1 cellular context compared by ENCODE assay signal in the genomic region with DNA sequence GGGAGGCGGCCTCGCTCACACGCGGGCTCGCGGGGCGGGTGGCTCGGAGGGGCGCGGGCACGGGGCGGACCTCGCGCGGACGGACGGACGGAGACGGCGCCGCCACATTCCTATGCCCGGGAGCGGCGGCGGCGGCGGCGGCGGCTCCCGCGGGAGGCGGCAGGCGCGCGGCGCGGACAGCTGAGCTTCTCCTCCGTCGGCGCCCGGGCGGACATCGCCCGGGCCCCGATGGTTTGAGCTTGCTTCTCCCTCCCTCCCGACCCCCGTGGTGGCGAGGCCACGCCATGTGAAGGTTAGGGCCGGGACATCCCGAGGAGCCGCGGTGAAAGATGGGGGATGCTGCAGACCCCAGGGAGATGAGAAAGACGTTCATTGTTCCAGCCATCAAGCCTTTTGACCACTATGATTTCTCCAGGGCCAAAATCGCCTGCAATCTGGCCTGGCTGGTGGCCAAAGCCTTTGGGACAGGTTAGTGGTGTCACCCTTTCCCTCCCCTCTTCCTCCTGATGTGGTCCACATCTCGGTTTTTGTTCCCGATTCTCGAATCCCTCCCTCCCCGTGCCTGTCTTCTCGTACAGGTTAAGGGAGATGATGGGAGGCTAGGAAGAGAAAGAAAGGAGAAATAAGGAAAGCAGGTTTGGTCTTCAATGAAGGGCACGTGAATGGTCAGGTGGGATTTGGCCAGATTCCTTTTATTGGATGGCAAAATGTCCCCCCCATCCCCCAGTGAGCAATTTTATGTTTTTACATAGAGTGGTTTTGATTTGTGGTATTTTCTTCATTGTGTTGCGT.
A peak's percentile ranks its signal among the peaks of the same experiment; 100 is the strongest.
TF ChIP-seq lines count a peak whose summit lies in the region.

No MANE protein-coding gene starts in this region.

TF ChIP-seq in K562, 482 proteins besides CTCF, POLR2A, EP300 and RAD21:
- TF ChIP-seq ZNF311 (CRISPR knock-in tag; IDR thresholded peaks at IDR 0.05) (no peak), ZNF740 (CRISPR knock-in tag; IDR thresholded peaks at IDR 0.05) (no peak), ZNF740 (tag; IDR thresholded peaks at IDR 0.05) (no peak), TFAM (CRISPR knock-in tag; conservative IDR thresholded peaks at IDR 0.05) (no peak), ZBTB11 (CRISPR knock-in tag; IDR thresholded peaks at IDR 0.05) (no peak), MEIS2 (IDR thresholded peaks at IDR 0.05; ENCODE audit: partially characterized antibody) (no peak), BCL6 (CRISPR knock-in tag; IDR thresholded peaks at IDR 0.05) (no peak), TFAP4 (CRISPR knock-in tag; IDR thresholded peaks at IDR 0.05; ENCODE audit: borderline replicate concordance) (no peak), ZZZ3 (IDR thresholded peaks at IDR 0.05) (no peak), NRF1 (conservative IDR thresholded peaks at IDR 0.05 in 1 of 2, IDR thresholded peaks at IDR 0.05 in 1 of 2) (no peak), ZNF507 (tag; conservative IDR thresholded peaks at IDR 0.05) (no peak), DLX4 (CRISPR knock-in tag; IDR thresholded peaks at IDR 0.05) (no peak), MYNN (IDR thresholded peaks at IDR 0.05) (no peak), MYNN (CRISPR knock-in tag; IDR thresholded peaks at IDR 0.05) (no peak), STAT5A (IDR thresholded peaks at IDR 0.05; ENCODE audit: borderline replicate concordance, low read length) (no peak), CBFA2T3 (IDR thresholded peaks at IDR 0.05) (no peak), ZSCAN32 (CRISPR knock-in tag; IDR thresholded peaks at IDR 0.05) (no peak), NR3C1 (CRISPR knock-in tag; IDR thresholded peaks at IDR 0.05) (no peak), ZBTB43 (CRISPR knock-in tag; IDR thresholded peaks at IDR 0.05) (no peak), TFE3 (CRISPR knock-in tag; IDR thresholded peaks at IDR 0.05) (no peak), HLTF (IDR thresholded peaks at IDR 0.05) (no peak), ZKSCAN8 (CRISPR knock-in tag; IDR thresholded peaks at IDR 0.05) (no peak), KDM1A (IDR thresholded peaks at IDR 0.05) (peak; percentile 66 to 70; a peak in 2 of 4 replicates), RCOR1 (IDR thresholded peaks at IDR 0.05; ENCODE audit: borderline replicate concordance in 1 of 2, low read depth in 2 of 2, low read length in 2 of 2) (peak in 1 of 2 experiments; percentile 27; a peak in 1 of 4 replicates), RNF2 (IDR thresholded peaks at IDR 0.05) (0 out of 2 replicates have a peak, but pooled peaks have one; percentile 30), HOXB6 (CRISPR knock-in tag; IDR thresholded peaks at IDR 0.05; ENCODE audit: borderline replicate concordance) (no peak), ZBTB2 (IDR thresholded peaks at IDR 0.05) (no peak), KDM5B (IDR thresholded peaks at IDR 0.05; ENCODE audit: insufficient replicate concordance, low read depth, low read length) (peak; percentile 18), ZBTB9 (CRISPR knock-in tag; IDR thresholded peaks at IDR 0.05) (no peak), GATAD2B (IDR thresholded peaks at IDR 0.05; ENCODE audit: borderline replicate concordance) (peak; percentile 74; the same call in 1 of the 2 replicates), GTF2A2 (tag; IDR thresholded peaks at IDR 0.05) (no peak), NONO (IDR thresholded peaks at IDR 0.05; ENCODE audit: low read depth in 2 of 2, low read length in 1 of 2) (0 out of 4 replicates have a peak, but pooled peaks of 1 of the 2 experiments have one; percentile 17), SAFB (IDR thresholded peaks at IDR 0.05; ENCODE audit: borderline replicate concordance, low read depth, low read length) (peak; percentile 2; the same call in 1 of the 2 replicates), NFIC (IDR thresholded peaks at IDR 0.05) (peak; percentile 82), FOXM1 (IDR thresholded peaks at IDR 0.05; ENCODE audit: low read depth) (no peak), FOXM1 (CRISPR knock-in tag; IDR thresholded peaks at IDR 0.05; ENCODE audit: low read depth) (0 out of 2 replicates have a peak, but pooled peaks have one; percentile 4), NFYB (IDR thresholded peaks at IDR 0.05; ENCODE audit: extremely low read depth, insufficient read length) (no peak), TCF7 (IDR thresholded peaks at IDR 0.05; ENCODE audit: borderline replicate concordance) (no peak), RB1 (IDR thresholded peaks at IDR 0.05; ENCODE audit: low read depth) (peak; percentile 15; the same call in 1 of the 2 replicates), HDAC2 (IDR thresholded peaks at IDR 0.05) (0 out of 2 replicates have a peak, but pooled peaks have one; percentile 46)
- TF ChIP-seq, protein P1, sequence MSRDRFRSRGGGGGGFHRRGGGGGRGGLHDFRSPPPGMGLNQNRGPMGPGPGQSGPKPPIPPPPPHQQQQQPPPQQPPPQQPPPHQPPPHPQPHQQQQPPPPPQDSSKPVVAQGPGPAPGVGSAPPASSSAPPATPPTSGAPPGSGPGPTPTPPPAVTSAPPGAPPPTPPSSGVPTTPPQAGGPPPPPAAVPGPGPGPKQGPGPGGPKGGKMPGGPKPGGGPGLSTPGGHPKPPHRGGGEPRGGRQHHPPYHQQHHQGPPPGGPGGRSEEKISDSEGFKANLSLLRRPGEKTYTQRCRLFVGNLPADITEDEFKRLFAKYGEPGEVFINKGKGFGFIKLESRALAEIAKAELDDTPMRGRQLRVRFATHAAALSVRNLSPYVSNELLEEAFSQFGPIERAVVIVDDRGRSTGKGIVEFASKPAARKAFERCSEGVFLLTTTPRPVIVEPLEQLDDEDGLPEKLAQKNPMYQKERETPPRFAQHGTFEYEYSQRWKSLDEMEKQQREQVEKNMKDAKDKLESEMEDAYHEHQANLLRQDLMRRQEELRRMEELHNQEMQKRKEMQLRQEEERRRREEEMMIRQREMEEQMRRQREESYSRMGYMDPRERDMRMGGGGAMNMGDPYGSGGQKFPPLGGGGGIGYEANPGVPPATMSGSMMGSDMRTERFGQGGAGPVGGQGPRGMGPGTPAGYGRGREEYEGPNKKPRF (IDR thresholded peaks at IDR 0.05; ENCODE audit: low read depth, low read length) = no peak
- TF ChIP-seq, protein P2, sequence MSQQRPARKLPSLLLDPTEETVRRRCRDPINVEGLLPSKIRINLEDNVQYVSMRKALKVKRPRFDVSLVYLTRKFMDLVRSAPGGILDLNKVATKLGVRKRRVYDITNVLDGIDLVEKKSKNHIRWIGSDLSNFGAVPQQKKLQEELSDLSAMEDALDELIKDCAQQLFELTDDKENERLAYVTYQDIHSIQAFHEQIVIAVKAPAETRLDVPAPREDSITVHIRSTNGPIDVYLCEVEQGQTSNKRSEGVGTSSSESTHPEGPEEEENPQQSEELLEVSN (IDR thresholded peaks at IDR 0.05; ENCODE audit: borderline replicate concordance in 1 of 2, extremely low read depth in 1 of 2, insufficient read depth in 1 of 2, insufficient read length in 1 of 2, low read depth in 1 of 2, low read length in 1 of 2, poor library complexity in 1 of 2, severe bottlenecking in 1 of 2) = peak in 1 of 2 experiments; percentile 58
- TF ChIP-seq, protein P3, sequence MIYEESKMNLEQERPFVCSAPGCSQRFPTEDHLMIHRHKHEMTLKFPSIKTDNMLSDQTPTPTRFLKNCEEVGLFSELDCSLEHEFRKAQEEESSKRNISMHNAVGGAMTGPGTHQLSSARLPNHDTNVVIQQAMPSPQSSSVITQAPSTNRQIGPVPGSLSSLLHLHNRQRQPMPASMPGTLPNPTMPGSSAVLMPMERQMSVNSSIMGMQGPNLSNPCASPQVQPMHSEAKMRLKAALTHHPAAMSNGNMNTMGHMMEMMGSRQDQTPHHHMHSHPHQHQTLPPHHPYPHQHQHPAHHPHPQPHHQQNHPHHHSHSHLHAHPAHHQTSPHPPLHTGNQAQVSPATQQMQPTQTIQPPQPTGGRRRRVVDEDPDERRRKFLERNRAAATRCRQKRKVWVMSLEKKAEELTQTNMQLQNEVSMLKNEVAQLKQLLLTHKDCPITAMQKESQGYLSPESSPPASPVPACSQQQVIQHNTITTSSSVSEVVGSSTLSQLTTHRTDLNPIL (CRISPR knock-in tag; IDR thresholded peaks at IDR 0.05) = no peak
